ENCODE assay signal across 8 cellular contexts in genomic region chr15:39887832-39888231, GRCh38. TPM values are rescaled to one million over a fixed set of nuclear protein-coding genes. Genes with fewer than 3 reads are reported as not detected.
DNase-seq lines count a peak whose midpoint lies in the region; ATAC-seq, FAIRE-seq and TF ChIP-seq lines count a peak whose summit lies in the region.

No MANE protein-coding gene starts in this region.

- H3F3A ChIP-seq in SK-N-SH (replicated peaks; ENCODE audit: insufficient read depth), result peaks cover 11% of the 10 kb centered on the region

- no peak overlapping the region for H2AFZ ChIP-seq in SK-N-SH (ENCODE audit: low read depth)

- DNase-seq in heart right ventricle (no peak), cardiac septum (ENCODE audit: low spot score) (no peak), SK-N-SH (no peak), left ventricle myocardium superior (no peak), uterus (no peak), urothelium cell line (ENCODE audit: low spot score) (no peak), NCI-H1092 (lab: John Stamatoyannopoulos, UW) (no peak)

- H3K27ac ChIP-seq in heart right ventricle (no peak overlapping the region), SK-N-SH (ENCODE audit: low read depth in 2 of 2, low read length in 1 of 2) (peak overlapping the region in 1 of 2 experiments; percentile 35; a peak in 1 of 4 replicates), uterus (no peak overlapping the region)

- no peaks in the 10 kb centered on the region for H3K4me1 ChIP-seq in heart right ventricle
- H3K4me1 ChIP-seq in SK-N-SH (ENCODE audit: control insufficient read depth in 1 of 2, insufficient read depth in 2 of 2, low read depth in 1 of 2, low read length in 1 of 2), result peaks cover 2 to 7% of the 10 kb centered on the region in 2 experiments; a peak in 1 of 4 replicates
- no peaks in the 10 kb centered on the region for H3K4me1 ChIP-seq in uterus

- TF ChIP-seq POLR2A in uterus (IDR thresholded peaks at IDR 0.05), result no peak

- H3K36me3 ChIP-seq in heart right ventricle, result no peaks in the 10 kb centered on the region
- H3K36me3 ChIP-seq in SK-N-SH (replicated peaks in 1 of 2; ENCODE audit: control insufficient read depth in 1 of 2, insufficient read depth in 2 of 2, low read length in 1 of 2), result no peaks in the 10 kb centered on the region
- H3K36me3 ChIP-seq in uterus, result no peaks in the 10 kb centered on the region

- intact Hi-C loops in heart right ventricle (cut with DNase I), result loop anchor here in 4 of 10 donors (10.0 kb wide), 4 partner anchors 47 to 297 kb away; partner anchors contain the start of gene EIF2AK4 (in 1 of the 4)
- intact Hi-C loops in cardiac septum (cut with DNase I), result no loop called here
- intact Hi-C loops in left ventricle myocardium superior (cut with micrococcal nuclease), result no loop called here
- intact Hi-C loops in uterus (cut with DNase I; ENCODE audit: low total_unique reads), result no loop called here

- H3K9ac ChIP-seq in SK-N-SH, result no peak overlapping the region

- TF ChIP-seq CTCF in heart right ventricle (IDR thresholded peaks at IDR 0.05) (peak in 6 of 9 donors; percentile 20 to 55 (median 47)), SK-N-SH (IDR thresholded peaks at IDR 0.05) (peak; percentile 59), uterus (IDR thresholded peaks at IDR 0.05) (peak in 3 of 4 experiments; percentile 30 to 33 (median 33))

- 30 to 48% methylated on average over 1 of the region's 1 CpG for WGBS in heart right ventricle, 2 donors
- WGBS in SK-N-SH (ENCODE audit: low lambda C conversion rate), result 67% methylated on average over 1 of the region's 1 CpG

- ATAC-seq in heart right ventricle, result peak in 4 of 8 donors; percentile 48 to 63 (median 54)
- peak; percentile 38 for ATAC-seq in left ventricle myocardium superior
- ATAC-seq in HG03521 (IDR thresholded peaks at IDR 0.05; ENCODE audit: unreplicated experiment), result no peak

- TF ChIP-seq EP300 in SK-N-SH (IDR thresholded peaks at IDR 0.05; ENCODE audit: borderline replicate concordance in 1 of 2, low read depth in 1 of 2, low read length in 1 of 2), result no peak

- H3K27me3 ChIP-seq in heart right ventricle (peaks cover 0 to 4% (median 0%) of the 10 kb centered on the region in 7 donors), SK-N-SH (ENCODE audit: insufficient read depth) (no peaks in the 10 kb centered on the region), uterus (no peaks in the 10 kb centered on the region)

- POLR2A ChIA-PET in SK-N-SH (lab: Yijun Ruan, JAX), result no interaction called here

- peak; percentile 68 for TF ChIP-seq RAD21 in SK-N-SH (IDR thresholded peaks at IDR 0.05; ENCODE audit: low read length)

- H3K4me2 ChIP-seq in SK-N-SH, result no peak overlapping the region

- FAIRE-seq in urothelium cell line (lab: Jason Lieb, UNC), result no peak

- H3K9me3 ChIP-seq in heart right ventricle (no peaks in the 10 kb centered on the region), SK-N-SH (no peaks in the 10 kb centered on the region), uterus (no peaks in the 10 kb centered on the region)

- no peaks in the 10 kb centered on the region for H3K9me2 ChIP-seq in SK-N-SH

- CTCF ChIA-PET in SK-N-SH (lab: Yijun Ruan, JAX), result interaction anchor here (1.0 to 2.2 kb wide), 9 partner anchors 10 to 89 kb away, joined by 3 to 11 read pairs (median 4); no protein-coding TSS in a partner anchor

- peaks cover 98% of the 10 kb centered on the region for H3K79me2 ChIP-seq in SK-N-SH (ENCODE audit: insufficient read depth)

- H4K20me1 ChIP-seq in SK-N-SH (ENCODE audit: insufficient read depth), result peaks cover 18% of the 10 kb centered on the region; the same call in 1 of the 2 replicates

- no peak overlapping the region for H3K4me3 ChIP-seq in heart right ventricle
- no peak overlapping the region for H3K4me3 ChIP-seq in SK-N-SH (ENCODE audit: low read depth in 2 of 2, low read length in 1 of 2)
- no peak overlapping the region for H3K4me3 ChIP-seq in uterus

TF ChIP-seq in SK-N-SH, 30 proteins besides CTCF, POLR2A, EP300 and RAD21:
- peak; percentile 39 for TF ChIP-seq SMC3 (IDR thresholded peaks at IDR 0.05; ENCODE audit: low read depth, low read length)
- no peak for TF ChIP-seq RFX5 (IDR thresholded peaks at IDR 0.05; ENCODE audit: low read length)
- no peak for TF ChIP-seq CHD2 (IDR thresholded peaks at IDR 0.05; ENCODE audit: low read length, partially characterized antibody)

RNA-seq across cellular contexts. Expression of gene GPR176, which starts 32.2 kb away (rescaled TPM):
- 1 to 10 TPM in 9 of 10 donors, under 1 TPM in 1; 0.87 to 3.1 (median 1.5) TPM for total RNA-seq in heart right ventricle
- polyA plus RNA-seq in heart right ventricle, result 1 to 10 TPM; 1.7 to 3.0 TPM
- 2.7 TPM for total RNA-seq in cardiac septum
- 21.9 and 34.1 TPM in 2 replicates for polyA plus RNA-seq in SK-N-SH (2012; rRNA removed)
- polyA plus RNA-seq in SK-N-SH (2012; cell fraction: cytosol; rRNA removed), result 17.9 and 24.9 TPM in 2 replicates
- polyA plus RNA-seq in SK-N-SH (2012; cell fraction: nucleus; rRNA removed), result 32.5 and 33.8 TPM in 2 replicates
- total RNA-seq in left ventricle myocardium superior, result 1.5 TPM
- 10 to 100 TPM in 1 of 4 donors, 1 to 10 TPM in 3; 5.5 to 11.8 (median 7.1) TPM for total RNA-seq in uterus

RNA-seq across cellular contexts. Expression of gene EIF2AK4, which starts 46.1 kb away (rescaled TPM):
- total RNA-seq in heart right ventricle, result 10 to 100 TPM; 17.3 to 23.2 (median 20.2) TPM
- polyA plus RNA-seq in heart right ventricle, result 10 to 100 TPM; 16.5 to 68.9 TPM
- total RNA-seq in cardiac septum, result 20.9 TPM
- 52.8 and 63.7 TPM in 2 replicates for polyA plus RNA-seq in SK-N-SH (2012; rRNA removed)
- polyA plus RNA-seq in SK-N-SH (2012; cell fraction: cytosol; rRNA removed), result 59.7 and 64.2 TPM in 2 replicates
- polyA plus RNA-seq in SK-N-SH (2012; cell fraction: nucleus; rRNA removed), result 38.9 and 43.1 TPM in 2 replicates
- total RNA-seq in left ventricle myocardium superior, result 20.5 TPM
- 10 to 100 TPM; 18.2 to 59.4 (median 36.7) TPM for total RNA-seq in uterus
